ENCODE assay signal across 13 cellular contexts in genomic region chr9:21549251-21549765, GRCh38.
DNase-seq lines count a peak whose midpoint lies in the region; ATAC-seq and TF ChIP-seq lines count a peak whose summit lies in the region.
"Had no signal": no experiment of that assay in that cellular context is flagged by ENCODE, and none has a peak within 500 bp of the region (broad histone marks: within the 10 kb centered on the region; RNA-seq: fewer than 3 reads in every experiment).

No MANE protein-coding gene starts in this region.

- H3K4me3 Mint-ChIP-seq in mesothelial cell of epicardium: peak overlapping the region; percentile 22
- no peak overlapping the region for H3K4me3 Mint-ChIP-seq in stimulated activated effector memory CD8-positive, alpha-beta T cell treated with anti-CD3 and anti-CD28 coated beads, Interleukin-12 subunit alpha, Interleukin-12 subunit beta, amount 100 ng/mL, for 72 hours
- H3K4me3 Mint-ChIP-seq: dendritic cell treated with granulocyte-macrophage colony-stimulating factor and Interleukin-4, amounts not matched to agents 40 ng/mL and 50 ng/mL, for 4 days had no signal

- peaks cover 94% of the 10 kb centered on the region for H3K79me2 ChIP-seq in ACC112 (ENCODE audit: control insufficient read depth, insufficient read depth, low read length, unreplicated experiment)

- H3K27me3 ChIP-seq in ACC112 (ENCODE audit: insufficient read depth, low read length): no peaks in the 10 kb centered on the region

- peaks cover 25% of the 10 kb centered on the region for H3K36me3 ChIP-seq in ACC112 (ENCODE audit: insufficient read depth, low read length)

- H3K27me3 Mint-ChIP-seq in mesothelial cell of epicardium (ENCODE audit: low read depth): no peaks in the 10 kb centered on the region

- no peak for ATAC-seq in stimulated activated effector memory CD8-positive, alpha-beta T cell treated with anti-CD3 and anti-CD28 coated beads, Interleukin-12 subunit alpha, Interleukin-12 subunit beta, amount 100 ng/mL, for 72 hours

- H3K4me1 ChIP-seq in ACC112 (ENCODE audit: control insufficient read depth, insufficient read depth, low read length, unreplicated experiment): peaks cover 74% of the 10 kb centered on the region

- H3K4me1 Mint-ChIP-seq in mesothelial cell of epicardium: peaks cover 55% of the 10 kb centered on the region
- H3K4me1 Mint-ChIP-seq in stimulated activated effector memory CD8-positive, alpha-beta T cell treated with anti-CD3 and anti-CD28 coated beads, Interleukin-12 subunit alpha, Interleukin-12 subunit beta, amount 100 ng/mL, for 72 hours: no peaks in the 10 kb centered on the region

- peaks cover 1% of the 10 kb centered on the region for H3K9me3 Mint-ChIP-seq in mesothelial cell of epicardium
- H3K9me3 Mint-ChIP-seq in stimulated activated effector memory CD8-positive, alpha-beta T cell treated with anti-CD3 and anti-CD28 coated beads, Interleukin-12 subunit alpha, Interleukin-12 subunit beta, amount 100 ng/mL, for 72 hours: no peaks in the 10 kb centered on the region
- H3K9me3 Mint-ChIP-seq: dendritic cell treated with granulocyte-macrophage colony-stimulating factor and Interleukin-4, amounts not matched to agents 40 ng/mL and 50 ng/mL, for 4 days had no signal

- no peak overlapping the region for H2AFZ ChIP-seq in ACC112 (ENCODE audit: low read length, unreplicated experiment)

- TF ChIP-seq CTCF in mesothelial cell of epicardium (IDR thresholded peaks at IDR 0.05; ENCODE audit: unreplicated experiment): no peak

- peak overlapping the region; percentile 100 for H3K27ac ChIP-seq in ACC112 (ENCODE audit: low read depth, low read length)

- H3K4me3 ChIP-seq in ACC112 (ENCODE audit: low read depth, low read length): peak overlapping the region; percentile 67

- peak overlapping the region; percentile 80 for H3K27ac Mint-ChIP-seq in mesothelial cell of epicardium
- H3K27ac Mint-ChIP-seq in stimulated activated effector memory CD8-positive, alpha-beta T cell treated with anti-CD3 and anti-CD28 coated beads, Interleukin-12 subunit alpha, Interleukin-12 subunit beta, amount 100 ng/mL, for 72 hours: no peak overlapping the region
- H3K27ac Mint-ChIP-seq: dendritic cell treated with granulocyte-macrophage colony-stimulating factor and Interleukin-4, amounts not matched to agents 40 ng/mL and 50 ng/mL, for 4 days had no signal

- DNase-seq in LHCN-M2 (ENCODE audit: low read depth) (peak; percentile 89), dermis blood vessel endothelial cell (peak; percentile 99), mesothelial cell of epicardium (ENCODE audit: low spot score in 2 of 2, unreplicated experiment in 2 of 2) (no peak), middle frontal gyrus (ENCODE audit: extremely low spot score, low spot score) (no peak), germinal center (ENCODE audit: low spot score) (no peak)
- no peak for DNase-seq in activated CD4-positive, alpha-beta T cell treated with anti-CD3 and anti-CD28 coated beads, Interleukin-2, amount 50 U/mL, for 1 hour
- DNase-seq in stimulated activated effector memory CD8-positive, alpha-beta T cell treated with anti-CD3 and anti-CD28 coated beads, Interleukin-12 subunit alpha, Interleukin-12 subunit beta, amount 100 ng/mL, for 72 hours (ENCODE audit: low spot score in 2 of 2): no peak
- DNase-seq: C1 segment of cervical spinal cord; mesendoderm; NCI-H2171 treated with DMSO at 0.1 percent for 48 hours; stimulated activated CD4-positive, alpha-beta T cell treated with anti-CD3 and anti-CD28 coated beads, Interleukin-4, amount 100 ng/mL, for 24 hours had no signal

- H3K36me3 Mint-ChIP-seq in mesothelial cell of epicardium: peaks cover 4% of the 10 kb centered on the region
- no peaks in the 10 kb centered on the region for H3K36me3 Mint-ChIP-seq in stimulated activated effector memory CD8-positive, alpha-beta T cell treated with anti-CD3 and anti-CD28 coated beads, Interleukin-12 subunit alpha, Interleukin-12 subunit beta, amount 100 ng/mL, for 72 hours

Comparison
In these comparisons a context has a peak if more than half of its experiments do, and no peak if none do; other contexts are left out.
1. DNase-seq: peak in LHCN-M2 (single experiment) and dermis blood vessel endothelial cell (single experiment); none in mesothelial cell of epicardium (0 of 2), middle frontal gyrus (single experiment), activated CD4-positive, alpha-beta T cell treated with anti-CD3 and anti-CD28 coated beads, Interleukin-2, amount 50 U/mL, for 1 hour (single experiment), germinal center (single experiment) and stimulated activated effector memory CD8-positive, alpha-beta T cell treated with anti-CD3 and anti-CD28 coated beads, Interleukin-12 subunit alpha, Interleukin-12 subunit beta, amount 100 ng/mL, for 72 hours (0 of 2).